ENCODE assay signal across 8 cellular contexts in genomic region chr4:98260579-98261290, GRCh38. TPM values are rescaled to one million over a fixed set of nuclear protein-coding genes. Genes with fewer than 3 reads are reported as not detected.
DNase-seq lines count a peak whose midpoint lies in the region; ATAC-seq, FAIRE-seq and TF ChIP-seq lines count a peak whose summit lies in the region.

No MANE protein-coding gene starts in this region.

- FAIRE-seq in GM12892 (lab: Jason Lieb, UNC): peak; percentile 97

- H3K36me3 ChIP-seq in adrenal gland (replicated peaks in 1 of 2): no peaks in the 10 kb centered on the region
- no peaks in the 10 kb centered on the region for H3K36me3 ChIP-seq in heart right ventricle
- H3K36me3 ChIP-seq in upper lobe of left lung: no peaks in the 10 kb centered on the region

- no peaks in the 10 kb centered on the region for H3K27me3 ChIP-seq in adrenal gland
- no peaks in the 10 kb centered on the region for H3K27me3 ChIP-seq in heart right ventricle
- no peaks in the 10 kb centered on the region for H3K27me3 ChIP-seq in upper lobe of left lung

- peak overlapping the region; percentile 19 to 95 (median 74) for H3K4me3 ChIP-seq in adrenal gland
- peak overlapping the region; percentile 46 to 93 (median 82) for H3K4me3 ChIP-seq in heart right ventricle
- peak overlapping the region; percentile 70 to 92 (median 82) for H3K4me3 ChIP-seq in upper lobe of left lung

- TF ChIP-seq CTCF in adrenal gland (IDR thresholded peaks at IDR 0.05) (no peak), heart right ventricle (IDR thresholded peaks at IDR 0.05) (no peak), upper lobe of left lung (IDR thresholded peaks at IDR 0.05) (no peak)

- peak; percentile 86 for DNase-seq in GM12892 (ENCODE audit: insufficient read length)
- DNase-seq in NCI-H1105 (lab: John Stamatoyannopoulos, UW): peak; percentile 75
- DNase-seq in SW 1271 (lab: John Stamatoyannopoulos, UW): peak; percentile 47 to 80
- peak; percentile 96 to 98 (median 97) for DNase-seq in adrenal gland
- DNase-seq in heart right ventricle: peak; percentile 96 to 97
- peak; percentile 98 for DNase-seq in posterior vena cava (ENCODE audit: low spot score)
- peak; percentile 92 to 95 for DNase-seq in upper lobe of left lung

- TF ChIP-seq EP300 in upper lobe of left lung (IDR thresholded peaks at IDR 0.05): no peak

- peaks cover 12 to 18% of the 10 kb centered on the region in 2 donors for H3K4me1 ChIP-seq in adrenal gland (replicated peaks in 1 of 2)
- H3K4me1 ChIP-seq in heart right ventricle: peaks cover 0 to 41% (median 19%) of the 10 kb centered on the region in 9 donors
- peaks cover 15 to 19% (median 18%) of the 10 kb centered on the region in 4 donors for H3K4me1 ChIP-seq in upper lobe of left lung

- intact Hi-C loops in adrenal gland (cut with DNase I) (no loop called here), heart right ventricle (cut with DNase I) (loop anchor here in 5 of 10 donors (1.0 to 10.0 kb wide), 5 partner anchors 37 to 667 kb away; partner anchors contain the start of genes STPG2 (in 5 of the 5) and EIF4E (in 1 of the 5)), posterior vena cava (cut with DNase I) (no loop called here)

- TF ChIP-seq POLR2A in GM12892 (IDR thresholded peaks at IDR 0.05; ENCODE audit: low read depth, low read length) (peak; percentile 69; the same call in 1 of the 2 replicates), adrenal gland (IDR thresholded peaks at IDR 0.05) (peak; percentile 95 to 97), upper lobe of left lung (IDR thresholded peaks at IDR 0.05) (peak in 2 of 4 donors; percentile 93 to 97)

- H3K9me3 ChIP-seq in adrenal gland (replicated peaks in 1 of 3) (no peaks in the 10 kb centered on the region), heart right ventricle (no peaks in the 10 kb centered on the region), upper lobe of left lung (no peaks in the 10 kb centered on the region)

- H3K27ac ChIP-seq in adrenal gland (peak overlapping the region; percentile 70 to 99 (median 98)), heart right ventricle (peak overlapping the region; percentile 74 to 100 (median 98)), upper lobe of left lung (peak overlapping the region; percentile 91 to 98 (median 94))

- peak; percentile 84 for ATAC-seq in HG02678 (IDR thresholded peaks at IDR 0.05; ENCODE audit: unreplicated experiment)
- ATAC-seq in heart right ventricle: peak; percentile 97 to 99 (median 98)
- peak; percentile 98 to 99 for ATAC-seq in upper lobe of left lung (ENCODE audit: low FRiP score in 2 of 2)

- 0% methylated on average over 20 to 59 of the region's 59 CpGs for WGBS in adrenal gland, 4 donors
- 1% methylated on average over 52 to 59 of the region's 59 CpGs for WGBS in heart right ventricle, 2 donors
- WGBS in upper lobe of left lung, 2 donors: 0% methylated on average over 9 to 19 of the region's 59 CpGs

RNA-seq across cellular contexts. Expression of gene RAP1GDS1, which starts 0.4 kb away (rescaled TPM):
- polyA plus RNA-seq in GM12892 (2012; ENCODE audit: missing spikeins): 17.2 TPM
- total RNA-seq in adrenal gland (10 to 100 TPM; 10.6 to 28.1 (median 23.8) TPM), heart right ventricle (10 to 100 TPM in 8 of 10 donors, 1 to 10 TPM in 2; 8.8 to 21.3 (median 12.7) TPM), posterior vena cava (10 to 100 TPM; 36.1 to 40.3 TPM), upper lobe of left lung (10 to 100 TPM; 20.6 to 63.9 (median 35.5) TPM)
- polyA plus RNA-seq in adrenal gland (10 to 100 TPM in 1 of 3 donors, 1 to 10 TPM in 2; 5.9 to 38.1 (median 9.7) TPM), heart right ventricle (10 to 100 TPM in 1 of 2 donors, 1 to 10 TPM in 1; 7.0 to 15.8 TPM)

Comparison
In these comparisons a context has a peak if more than half of its experiments do, and no peak if none do; other contexts are left out.
1. Peak in every context shown above with its lines: DNase-seq, ATAC-seq, H3K4me3 ChIP-seq and H3K27ac ChIP-seq.